Comparison of ENCODE assay signal across 19 cellular contexts in the genomic region with DNA sequence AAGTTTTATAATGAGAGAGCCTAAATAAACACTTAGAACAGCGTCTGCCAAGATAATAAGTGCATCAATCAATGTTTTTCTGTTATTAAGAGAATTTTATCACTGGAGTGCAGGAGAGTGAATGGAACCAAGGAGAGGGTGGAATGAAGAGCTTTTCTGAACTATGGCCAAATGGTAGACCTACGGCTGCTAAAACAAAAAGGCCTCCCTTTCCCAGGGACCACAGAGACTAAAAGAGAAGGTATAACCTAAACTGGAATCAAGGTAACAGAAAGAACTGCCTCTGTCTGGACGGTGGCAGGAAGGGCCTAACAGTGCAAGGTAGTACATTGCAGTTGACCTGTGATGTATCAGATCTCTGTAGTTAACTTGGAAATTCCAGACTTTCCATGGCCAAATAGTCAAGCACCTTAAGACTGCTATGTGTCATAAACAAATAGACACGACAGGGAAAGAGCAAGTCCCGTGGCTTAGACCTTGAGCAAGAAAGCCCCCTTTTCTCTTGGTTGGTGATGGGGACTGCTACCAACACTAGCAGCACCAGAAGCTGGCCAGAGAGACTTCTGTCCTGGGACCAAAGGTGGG. TPM values are rescaled to one million over a fixed set of nuclear protein-coding genes. Genes with fewer than 3 reads are reported as not detected.
DNase-seq lines count a peak whose midpoint lies in the region; ATAC-seq, FAIRE-seq and TF ChIP-seq lines count a peak whose summit lies in the region.
"Had no signal": no experiment of that assay in that cellular context is flagged by ENCODE, and none has a peak within 500 bp of the region (broad histone marks: within the 10 kb centered on the region; RNA-seq: fewer than 3 reads in every experiment).

No MANE protein-coding gene starts in this region.

- H3K9me2 ChIP-seq in GM23248 (ENCODE audit: insufficient read depth) = no peaks in the 10 kb centered on the region

- peaks cover 59% of the 10 kb centered on the region for H4K20me1 ChIP-seq in HepG2 (ENCODE audit: insufficient read depth, low read length)
- H4K20me1 ChIP-seq in GM23248 (ENCODE audit: insufficient read depth) = no peaks in the 10 kb centered on the region

- no TSS peak for BruUV-seq in HepG2 (replicated peaks; lab: Mats Ljungman, UMichigan)

- no peak overlapping the region for H3K27ac Mint-ChIP-seq in natural killer cell treated with Interleukin-12 subunit alpha and Interleukin-12 subunit beta and Interleukin-15 and Interleukin-18, amount 100 ng/mL, for 72 hours
- H3K27ac Mint-ChIP-seq: CD4-positive, alpha-beta memory T cell; HFFc6 had no signal

- H3K27ac ChIP-seq in HepG2 (ENCODE audit: extremely low read length, insufficient read depth, low read length) (no peak overlapping the region), right lobe of liver (no peak overlapping the region), GM23248 (no peak overlapping the region)

- DNase-seq in HepG2 (ENCODE audit: low spot score) = no peak
- no peak for DNase-seq in right lobe of liver
- DNase-seq in kidney tubule cell (ENCODE audit: low spot score) = peak; percentile 70
- peak; percentile 65 for DNase-seq in renal cortical epithelial cell (ENCODE audit: low read depth)
- DNase-seq in natural killer cell treated with Interleukin-12 subunit alpha and Interleukin-12 subunit beta and Interleukin-15 and Interleukin-18, amount 100 ng/mL, for 72 hours (ENCODE audit: low spot score) = no peak
- no peak for DNase-seq in GM23248
- DNase-seq: C1 segment of cervical spinal cord; Calu3; CD4-positive, alpha-beta memory T cell; COR-L47; DMS79; EL; GDM1; GOT3; HFFc6 had no signal

- H3K27me3 Mint-ChIP-seq in natural killer cell treated with Interleukin-12 subunit alpha and Interleukin-12 subunit beta and Interleukin-15 and Interleukin-18, amount 100 ng/mL, for 72 hours = peaks cover 32 to 59% of the 10 kb centered on the region in 2 donors

- H3K4me3 ChIP-seq in HepG2 (replicated peaks in 1 of 3; ENCODE audit: insufficient read depth in 1 of 3, low read depth in 2 of 3, low read length in 3 of 3) = no peak overlapping the region
- no peak overlapping the region for H3K4me3 ChIP-seq in right lobe of liver
- no peak overlapping the region for H3K4me3 ChIP-seq in GM23248
- H3K4me3 ChIP-seq: GM12878, HAP-1 had no signal

- no peak overlapping the region for H3K4me3 Mint-ChIP-seq in natural killer cell treated with Interleukin-12 subunit alpha and Interleukin-12 subunit beta and Interleukin-15 and Interleukin-18, amount 100 ng/mL, for 72 hours
- H3K4me3 Mint-ChIP-seq: CD4-positive, alpha-beta memory T cell; HFFc6 had no signal

- TF ChIP-seq POLR2A in HepG2 (IDR thresholded peaks at IDR 0.05; ENCODE audit: insufficient read depth in 1 of 2, low read depth in 2 of 2, low read length in 2 of 2) (peak in 1 of 2 experiments; percentile 28; a peak in 1 of 4 replicates), right lobe of liver (IDR thresholded peaks at IDR 0.05) (no peak)

- H3K4me1 Mint-ChIP-seq in natural killer cell treated with Interleukin-12 subunit alpha and Interleukin-12 subunit beta and Interleukin-15 and Interleukin-18, amount 100 ng/mL, for 72 hours (ENCODE audit: low read depth in 2 of 2) = peaks cover 10 to 13% of the 10 kb centered on the region in 2 donors

- H3K27me3 ChIP-seq in HepG2 (ENCODE audit: control insufficient read depth in 1 of 2, insufficient read depth in 2 of 2, low read length in 2 of 2) (no peaks in the 10 kb centered on the region; a peak in 1 of 5 replicates), right lobe of liver (no peaks in the 10 kb centered on the region), GM23248 (replicated peaks; ENCODE audit: insufficient read depth) (no peaks in the 10 kb centered on the region)

- peaks cover 93% of the 10 kb centered on the region for H3K79me2 ChIP-seq in HepG2 (ENCODE audit: insufficient read depth, low read length)
- peaks cover 24% of the 10 kb centered on the region for H3K79me2 ChIP-seq in GM23248 (ENCODE audit: insufficient read depth)

- no peaks in the 10 kb centered on the region for H3K9me3 Mint-ChIP-seq in natural killer cell treated with Interleukin-12 subunit alpha and Interleukin-12 subunit beta and Interleukin-15 and Interleukin-18, amount 100 ng/mL, for 72 hours
- H3K9me3 Mint-ChIP-seq: HFFc6 had no signal

- no peaks in the 10 kb centered on the region for H3F3A ChIP-seq in GM23248 (ENCODE audit: insufficient read depth)

- H3K4me2 ChIP-seq in HepG2 (ENCODE audit: low read depth, low read length) (no peak overlapping the region), GM23248 (ENCODE audit: unreplicated experiment) (no peak overlapping the region)

- TF ChIP-seq EP300 in HepG2 (IDR thresholded peaks at IDR 0.05; ENCODE audit: low read depth in 2 of 2, low read length in 2 of 2) (no peak), HepG2 (CRISPR knock-in tag; IDR thresholded peaks at IDR 0.05; ENCODE audit: borderline replicate concordance) (no peak)

- WGBS in HepG2 (ENCODE audit: low lambda C conversion rate) = 83% methylated on average over 5 of the region's 5 CpGs
- 56% methylated on average over 3 of the region's 5 CpGs for WGBS in right lobe of liver (ENCODE audit: insufficient coverage, low coverage, low lambda C conversion rate, missing lambda C conversion rate)
- WGBS in GM23248 (ENCODE audit: low coverage in 1 of 2, low lambda C conversion rate in 2 of 2, missing lambda C conversion rate in 2 of 2), 2 experiments = 93 to 95% methylated on average over 5 of the region's 5 CpGs

- POLR2A ChIA-PET in HepG2 (lab: Yijun Ruan, JAX) = no interaction called here

- H3K4me1 ChIP-seq in HepG2 (ENCODE audit: insufficient read depth, low read length) (peaks cover 79% of the 10 kb centered on the region), right lobe of liver (peaks cover 0 to 55% (median 13%) of the 10 kb centered on the region in 4 donors), GM23248 (ENCODE audit: insufficient read depth) (peaks cover 6% of the 10 kb centered on the region; the same call in 1 of the 2 replicates)

- no peaks in the 10 kb centered on the region for H3K9me3 ChIP-seq in HepG2 (ENCODE audit: low read length)
- no peaks in the 10 kb centered on the region for H3K9me3 ChIP-seq in right lobe of liver
- no peaks in the 10 kb centered on the region for H3K9me3 ChIP-seq in GM23248 (ENCODE audit: low read depth)
- H3K9me3 ChIP-seq: HAP-1 had no signal

- CTCF ChIA-PET in HepG2 (lab: Yijun Ruan, JAX; ENCODE audit: low intra/inter-chr PET ratio, low total read pairs) = no interaction called here

- ATAC-seq in HepG2 (no peak), right lobe of liver (no peak)
- no peak for ATAC-seq in natural killer cell treated with Interleukin-12 subunit alpha and Interleukin-12 subunit beta and Interleukin-15 and Interleukin-18, amount 100 ng/mL, for 72 hours
- ATAC-seq: GM12878 had no signal

- intact Hi-C loops in HepG2 (cut with micrococcal nuclease; ENCODE audit: unreplicated experiment) = loop anchor here (10.0 kb wide), 1 partner anchor 300 kb away; no protein-coding TSS in a partner anchor
- intact Hi-C loops in right lobe of liver (cut with DNase I) = no loop called here

- H3K36me3 ChIP-seq in HepG2 (replicated peaks in 1 of 2; ENCODE audit: control insufficient read depth in 1 of 2, insufficient read depth in 2 of 2, low read length in 2 of 2) = peaks cover 8 to 30% of the 10 kb centered on the region in 2 experiments
- no peaks in the 10 kb centered on the region for H3K36me3 ChIP-seq in right lobe of liver
- no peaks in the 10 kb centered on the region for H3K36me3 ChIP-seq in GM23248 (ENCODE audit: low read depth)

- H3K9ac ChIP-seq in HepG2 (ENCODE audit: insufficient read depth, low read depth, low read length) (no peak overlapping the region), GM23248 (no peak overlapping the region)

- H2AFZ ChIP-seq in HepG2 (ENCODE audit: low read length) (no peak overlapping the region), GM23248 (no peak overlapping the region)

- no peak for TF ChIP-seq RAD21 in HepG2 (CRISPR knock-in tag; IDR thresholded peaks at IDR 0.05)

- no peak for FAIRE-seq in HepG2 (lab: Jason Lieb, UNC)
- FAIRE-seq: GM12878, GM19239, H54 had no signal

- in situ Hi-C loops in HepG2 (cut with HindIII; ENCODE audit: extremely low pct_ligation_motif_present, low pct_unique_long_range_greater_than_20kb) (loop anchor here (25.0 kb wide), 1 partner anchor 343 kb away; no protein-coding TSS in a partner anchor), GM23248 (cut with MboI) (no loop called here)

- TF ChIP-seq CTCF in HepG2 (CRISPR knock-in tag; IDR thresholded peaks at IDR 0.05) (no peak), right lobe of liver (IDR thresholded peaks at IDR 0.05) (no peak)

- no peaks in the 10 kb centered on the region for H3K36me3 Mint-ChIP-seq in natural killer cell treated with Interleukin-12 subunit alpha and Interleukin-12 subunit beta and Interleukin-15 and Interleukin-18, amount 100 ng/mL, for 72 hours
- H3K36me3 Mint-ChIP-seq: CD4-positive, alpha-beta memory T cell had no signal

RNA-seq across cellular contexts. Expression of gene CNKSR3, which starts 5.5 kb away (rescaled TPM):
- total RNA-seq in HepG2 (2016; rRNA removed; fragmentation: Illumina TruSeq; extraction: Trizol) (38.3 and 38.6 TPM in 2 replicates), right lobe of liver (10 to 100 TPM; 19.8 to 43.4 (median 26.9) TPM), renal cortical epithelial cell (14.9 and 39.6 TPM in 2 replicates)
- total RNA-seq in HepG2 (2016; cell fraction: cytosol; rRNA removed; fragmentation: Illumina TruSeq; extraction: Trizol; ENCODE audit: low read depth) = 18.4 and 19.1 TPM in 2 replicates
- 32.0 and 35.6 TPM in 2 replicates for total RNA-seq in HepG2 (2016; cell fraction: insoluble cytoplasmic fraction; rRNA removed; fragmentation: Illumina TruSeq; extraction: Trizol)
- total RNA-seq in HepG2 (2016; cell fraction: membrane; rRNA removed; fragmentation: Illumina TruSeq; extraction: Trizol) = 26.6 and 26.7 TPM in 2 replicates
- total RNA-seq in HepG2 (2016; cell fraction: nucleus; rRNA removed; fragmentation: Illumina TruSeq; extraction: Trizol) = 20.9 and 24.2 TPM in 2 replicates
- polyA plus RNA-seq in HepG2 (2011; rRNA removed) (9.2 and 9.8 TPM in 2 replicates), GM23248 (2016; fragmentation: Nextera tagmentation; extraction: Ambion mirVana) (1.9 TPM in 2 replicates)
- 6.3 and 7.8 TPM in 2 replicates for polyA plus RNA-seq in HepG2 (2011; cell fraction: cytosol; rRNA removed)
- polyA plus RNA-seq in HepG2 (2011; cell fraction: nucleus; rRNA removed) = 8.2 and 9.9 TPM in 2 replicates
- polyA plus RNA-seq in HepG2 (2012) = 26.2 and 28.1 TPM in 2 replicates
- 2.8 and 4.0 TPM in 2 replicates for polyA plus RNA-seq in HepG2 (2016; cell fraction: cytosol; fragmentation: Illumina TruSeq; extraction: Trizol; ENCODE audit: low read depth)
- polyA plus RNA-seq in HepG2 (2016; cell fraction: insoluble cytoplasmic fraction; fragmentation: Illumina TruSeq; extraction: Trizol; ENCODE audit: low read depth) = 31.5 and 36.8 TPM in 2 replicates
- 12.5 and 12.6 TPM in 2 replicates for polyA plus RNA-seq in HepG2 (2016; cell fraction: membrane; fragmentation: Illumina TruSeq; extraction: Trizol; ENCODE audit: low read depth)
- polyA plus RNA-seq in HepG2 (2016; cell fraction: nucleus; fragmentation: Illumina TruSeq; extraction: Trizol; ENCODE audit: insufficient read depth, low read depth) = 27.9 and 29.1 TPM in 2 replicates
- 1.5 and 15.6 TPM in 2 replicates for polyA minus RNA-seq in HepG2 (2011; rRNA and poly(A)+ RNA removed; ENCODE audit: low replicate concordance)
- polyA minus RNA-seq in HepG2 (2011; cell fraction: cytosol; rRNA and poly(A)+ RNA removed) = 9.9 TPM in 2 replicates
- 17.1 and 21.3 TPM in 2 replicates for polyA minus RNA-seq in HepG2 (2011; cell fraction: nucleus; rRNA and poly(A)+ RNA removed)
- total RNA-seq in natural killer cell treated with Interleukin-12 subunit alpha and Interleukin-12 subunit beta and Interleukin-15 and Interleukin-18, amount 100 ng/mL, for 72 hours = under 1 TPM in 1 of 2 donors, not detected in 1; 0.20 TPM
- total RNA-seq in GM23248 (2014; rRNA removed; shearing (Covaris generic)) = 1.7 and 2.4 TPM in 2 replicates
- total RNA-seq: CD4-positive, alpha-beta memory T cell had no signal
- polyA plus RNA-seq: CD4-positive, alpha-beta memory T cell had no signal

Comparison
In these comparisons a context has a peak if more than half of its experiments do, and no peak if none do; other contexts are left out.
1. DNase-seq: peak in kidney tubule cell (single experiment) and renal cortical epithelial cell (single experiment); none in HepG2 (single experiment), right lobe of liver (0 of 3), natural killer cell treated with Interleukin-12 subunit alpha and Interleukin-12 subunit beta and Interleukin-15 and Interleukin-18, amount 100 ng/mL, for 72 hours (single experiment) and GM23248 (single experiment).